1 cellular context compared by ENCODE assay signal in genomic region chr2:26244479-26245230, GRCh38.
TF ChIP-seq lines count a peak whose summit lies in the region.

Gene HADHA (minus strand): TSS chr2:26244632. CDS start chr2:26244596, 36 bp downstream.
Gene HADHB (plus strand): TSS chr2:26244939. CDS start chr2:26254255, 9,316 bp downstream.

TF ChIP-seq in HepG2, 621 proteins besides CTCF, POLR2A, EP300 and RAD21 (continued from another document and continues in another):
- TF ChIP-seq FOXP4 (CRISPR knock-in tag; IDR thresholded peaks at IDR 0.05) (peak; percentile 66), ZFX (CRISPR knock-in tag; IDR thresholded peaks at IDR 0.05; ENCODE audit: low read depth) (peak; percentile 56), KDM5A (IDR thresholded peaks at IDR 0.05; ENCODE audit: borderline replicate concordance, low read length) (peak; percentile 86), ZBTB25 (CRISPR knock-in tag; IDR thresholded peaks at IDR 0.05) (peak; percentile 86), SRSF4 (IDR thresholded peaks at IDR 0.05; ENCODE audit: low read depth, low read length, poor library complexity, severe bottlenecking) (no peak), RXRB (CRISPR knock-in tag; IDR thresholded peaks at IDR 0.05; ENCODE audit: borderline replicate concordance) (peak; percentile 94), MAX (IDR thresholded peaks at IDR 0.05) (peak; percentile 83), ZSCAN20 (CRISPR knock-in tag; IDR thresholded peaks at IDR 0.05; ENCODE audit: borderline replicate concordance) (peak; percentile 64; the same call in 1 of the 2 replicates), ATF2 (CRISPR knock-in tag; IDR thresholded peaks at IDR 0.05) (peak; percentile 74), ZNF234 (CRISPR knock-in tag; conservative IDR thresholded peaks at IDR 0.05) (no peak; the same call in 1 of the 2 replicates), NFE2L1 (CRISPR knock-in tag; IDR thresholded peaks at IDR 0.05; ENCODE audit: borderline replicate concordance) (0 out of 2 replicates have a peak, but pooled peaks have one; percentile 23), XBP1 (CRISPR knock-in tag; IDR thresholded peaks at IDR 0.05) (no peak), ZBTB10 (CRISPR knock-in tag; IDR thresholded peaks at IDR 0.05; ENCODE audit: borderline replicate concordance) (no peak), ZBTB42 (CRISPR knock-in tag; IDR thresholded peaks at IDR 0.05) (0 out of 2 replicates have a peak, but pooled peaks have one; percentile 48), ZNF576 (CRISPR knock-in tag; IDR thresholded peaks at IDR 0.05) (0 out of 2 replicates have a peak, but pooled peaks have one; percentile 56), HNRNPK (IDR thresholded peaks at IDR 0.05; ENCODE audit: low read depth, low read length, poor library complexity, severe bottlenecking) (peak; percentile 17), ZBTB4 (CRISPR knock-in tag; IDR thresholded peaks at IDR 0.05; ENCODE audit: borderline replicate concordance) (peak; percentile 40; the same call in 1 of the 2 replicates), REXO4 (CRISPR knock-in tag; IDR thresholded peaks at IDR 0.05; ENCODE audit: borderline replicate concordance) (no peak), ZNF207 (IDR thresholded peaks at IDR 0.05; ENCODE audit: borderline replicate concordance) (no peak), KDM3A (CRISPR knock-in tag; IDR thresholded peaks at IDR 0.05; ENCODE audit: low read depth) (peak; percentile 89), RBAK (CRISPR knock-in tag; IDR thresholded peaks at IDR 0.05) (no peak), ZNF704 (CRISPR knock-in tag; IDR thresholded peaks at IDR 0.05; ENCODE audit: borderline replicate concordance) (peak; percentile 8; the same call in 1 of the 2 replicates), ZNF512 (CRISPR knock-in tag; IDR thresholded peaks at IDR 0.05) (no peak), KMT2A (CRISPR knock-in tag; IDR thresholded peaks at IDR 0.05) (peak; percentile 97), ZNF484 (CRISPR knock-in tag; IDR thresholded peaks at IDR 0.05; ENCODE audit: borderline replicate concordance, low read depth) (no peak), HOXA3 (CRISPR knock-in tag; IDR thresholded peaks at IDR 0.05) (peak; percentile 83), ZBTB44 (CRISPR knock-in tag; IDR thresholded peaks at IDR 0.05) (peak; percentile 53; the same call in 1 of the 2 replicates), RELA (CRISPR knock-in tag; IDR thresholded peaks at IDR 0.05) (no peak), ZBTB46 (CRISPR knock-in tag; IDR thresholded peaks at IDR 0.05; ENCODE audit: borderline replicate concordance) (no peak; the same call in 1 of the 2 replicates), NFE2 (CRISPR knock-in tag; IDR thresholded peaks at IDR 0.05) (no peak), KMT2B (CRISPR knock-in tag; IDR thresholded peaks at IDR 0.05) (peak; percentile 92), SMAD1 (CRISPR knock-in tag; IDR thresholded peaks at IDR 0.05; ENCODE audit: borderline replicate concordance, low read depth) (peak; percentile 75; the same call in 1 of the 2 replicates), TEF (CRISPR knock-in tag; IDR thresholded peaks at IDR 0.05) (no peak), THAP11 (CRISPR knock-in tag; IDR thresholded peaks at IDR 0.05) (peak; percentile 91), ZNF83 (CRISPR knock-in tag; IDR thresholded peaks at IDR 0.05; ENCODE audit: borderline replicate concordance) (peak; percentile 83; the same call in 1 of the 2 replicates)
